ENCODE assay signal across 12 cellular contexts in genomic region chr1:9866836-9867235, GRCh38. TPM values are rescaled to one million over a fixed set of nuclear protein-coding genes. Genes with fewer than 3 reads are reported as not detected.
A peak's percentile ranks its signal among the peaks of the same experiment; 100 is the strongest.
DNase-seq lines count a peak whose midpoint lies in the region; ATAC-seq, FAIRE-seq and TF ChIP-seq lines count a peak whose summit lies in the region.
"Had no signal": no experiment of that assay in that cellular context is flagged by ENCODE, and none has a peak within 500 bp of the region (broad histone marks: within the 10 kb centered on the region; RNA-seq: fewer than 3 reads in every experiment).

No MANE protein-coding gene starts in this region.

- peak overlapping the region; percentile 57 for H3K27ac Mint-ChIP-seq in activated T-cell treated with anti-CD3 and anti-CD28 coated beads, Interleukin-2, amount 50 U/mL, for 24 hours
- no peak overlapping the region for H3K27ac Mint-ChIP-seq in activated T-cell treated with anti-CD3 and anti-CD28 coated beads, Interleukin-2, amount 50 U/mL, for 72 hours
- no peak overlapping the region for H3K27ac Mint-ChIP-seq in neural progenitor cell

- H3K4me1 ChIP-seq in OCI-LY1 (ENCODE audit: insufficient read depth, low read length, severe bottlenecking) (peaks cover 51% of the 10 kb centered on the region), neural progenitor cell (no peaks in the 10 kb centered on the region), right cardiac atrium (ENCODE audit: control insufficient read depth, insufficient read depth, low read length) (no peaks in the 10 kb centered on the region)

- intact Hi-C loops in right cardiac atrium (cut with DNase I), result loop anchor here (2.0 to 10.0 kb wide), 8 partner anchors 82 to 242 kb away; no protein-coding TSS in a partner anchor

- 87% methylated on average over 6 of the region's 6 CpGs for WGBS in right cardiac atrium

- H2AFZ ChIP-seq in OCI-LY1 (ENCODE audit: low read length) (no peak overlapping the region), neural progenitor cell (replicated peaks) (no peak overlapping the region)
- H2AFZ ChIP-seq: GM23248 had no signal

- no peaks in the 10 kb centered on the region for H3K79me2 ChIP-seq in OCI-LY1 (ENCODE audit: insufficient read depth, low read length)
- no peaks in the 10 kb centered on the region for H3K79me2 ChIP-seq in neural progenitor cell (ENCODE audit: low read depth)

- H3K27ac ChIP-seq in OCI-LY1 (ENCODE audit: low read depth, low read length, poor library complexity, severe bottlenecking), result peak overlapping the region; percentile 89
- no peak overlapping the region for H3K27ac ChIP-seq in neural progenitor cell
- no peak overlapping the region for H3K27ac ChIP-seq in right cardiac atrium (ENCODE audit: low read length)
- H3K27ac ChIP-seq: GM23248, SJCRH30 had no signal

- H3K27me3 ChIP-seq in OCI-LY1 (ENCODE audit: insufficient read depth, low read length) (no peaks in the 10 kb centered on the region), bronchial epithelial cell (ENCODE audit: control insufficient read depth, insufficient read depth, low read length) (no peaks in the 10 kb centered on the region), neural progenitor cell (no peaks in the 10 kb centered on the region), right cardiac atrium (ENCODE audit: control insufficient read depth, insufficient read depth) (no peaks in the 10 kb centered on the region)
- H3K27me3 ChIP-seq: SJCRH30 had no signal

- no peaks in the 10 kb centered on the region for H3K36me3 ChIP-seq in OCI-LY1 (ENCODE audit: insufficient read depth, low read length)
- H3K36me3 ChIP-seq in bronchial epithelial cell (ENCODE audit: control insufficient read depth, insufficient read depth, low read length), result peaks cover 15% of the 10 kb centered on the region
- no peaks in the 10 kb centered on the region for H3K36me3 ChIP-seq in neural progenitor cell
- H3K36me3 ChIP-seq: SJCRH30 had no signal

- H3K9me3 ChIP-seq in OCI-LY1 (ENCODE audit: low read length) (no peaks in the 10 kb centered on the region), neural progenitor cell (ENCODE audit: low read depth) (no peaks in the 10 kb centered on the region), right cardiac atrium (ENCODE audit: control insufficient read depth, low read length) (no peaks in the 10 kb centered on the region)
- H3K9me3 ChIP-seq: SJCRH30 had no signal

- H3K4me3 ChIP-seq in OCI-LY1 (ENCODE audit: low read depth, low read length, poor library complexity, severe bottlenecking) (no peak overlapping the region), bronchial epithelial cell (ENCODE audit: low read depth, low read length) (no peak overlapping the region), neural progenitor cell (no peak overlapping the region), right cardiac atrium (ENCODE audit: low read length) (no peak overlapping the region)
- H3K4me3 ChIP-seq: GM23248, SJCRH30 had no signal

- peak; percentile 23 for FAIRE-seq in bronchial epithelial cell (lab: Jason Lieb, UNC)
- FAIRE-seq: A204.1 had no signal

- H3F3A ChIP-seq in OCI-LY1 (ENCODE audit: insufficient read depth, low read length), result no peaks in the 10 kb centered on the region
- peaks cover 10% of the 10 kb centered on the region for H3F3A ChIP-seq in neural progenitor cell (ENCODE audit: low read depth)

- no peak overlapping the region for H3K9ac ChIP-seq in OCI-LY1 (ENCODE audit: low read length)
- no peak overlapping the region for H3K9ac ChIP-seq in neural progenitor cell
- H3K9ac ChIP-seq: GM23248 had no signal

- H3K4me1 Mint-ChIP-seq in activated T-cell treated with anti-CD3 and anti-CD28 coated beads, Interleukin-2, amount 50 U/mL, for 24 hours (ENCODE audit: low read depth), result peaks cover 2% of the 10 kb centered on the region
- no peaks in the 10 kb centered on the region for H3K4me1 Mint-ChIP-seq in activated T-cell treated with anti-CD3 and anti-CD28 coated beads, Interleukin-2, amount 50 U/mL, for 72 hours (ENCODE audit: low read depth)
- peaks cover 10% of the 10 kb centered on the region for H3K4me1 Mint-ChIP-seq in neural progenitor cell

- TF ChIP-seq CTCF in OCI-LY1 (IDR thresholded peaks at IDR 0.05; ENCODE audit: low read length) (no peak), bronchial epithelial cell (IDR thresholded peaks at IDR 0.05; ENCODE audit: insufficient read depth, low read length, severe bottlenecking) (no peak), neural progenitor cell (IDR thresholded peaks at IDR 0.05) (no peak)

- H3K9me3 Mint-ChIP-seq in activated T-cell treated with anti-CD3 and anti-CD28 coated beads, Interleukin-2, amount 50 U/mL, for 24 hours, result no peaks in the 10 kb centered on the region
- H3K9me3 Mint-ChIP-seq in activated T-cell treated with anti-CD3 and anti-CD28 coated beads, Interleukin-2, amount 50 U/mL, for 72 hours, result no peaks in the 10 kb centered on the region
- H3K9me3 Mint-ChIP-seq in neural progenitor cell, result no peaks in the 10 kb centered on the region
- H3K9me3 Mint-ChIP-seq: CD4-positive, CD25-positive, alpha-beta regulatory T cell had no signal

- peaks cover 2% of the 10 kb centered on the region for H3K36me3 Mint-ChIP-seq in activated T-cell treated with anti-CD3 and anti-CD28 coated beads, Interleukin-2, amount 50 U/mL, for 24 hours (ENCODE audit: low read depth)
- H3K36me3 Mint-ChIP-seq in activated T-cell treated with anti-CD3 and anti-CD28 coated beads, Interleukin-2, amount 50 U/mL, for 72 hours (ENCODE audit: insufficient read depth in 2 of 2), result no peaks in the 10 kb centered on the region
- H3K36me3 Mint-ChIP-seq in neural progenitor cell, result no peaks in the 10 kb centered on the region

- H3K4me3 Mint-ChIP-seq in activated T-cell treated with anti-CD3 and anti-CD28 coated beads, Interleukin-2, amount 50 U/mL, for 24 hours, result no peak overlapping the region
- no peak overlapping the region for H3K4me3 Mint-ChIP-seq in activated T-cell treated with anti-CD3 and anti-CD28 coated beads, Interleukin-2, amount 50 U/mL, for 72 hours
- peak overlapping the region; percentile 7 for H3K4me3 Mint-ChIP-seq in neural progenitor cell
- H3K4me3 Mint-ChIP-seq: CD4-positive, CD25-positive, alpha-beta regulatory T cell had no signal

- no peak for DNase-seq in activated T-cell treated with anti-CD3 and anti-CD28 coated beads, Interleukin-2, amount 50 U/mL, for 24 hours
- no peak for DNase-seq in activated T-cell treated with anti-CD3 and anti-CD28 coated beads, Interleukin-2, amount 50 U/mL, for 72 hours
- DNase-seq in bronchial epithelial cell (ENCODE audit: low read depth) (no peak), neural progenitor cell (ENCODE audit: low spot score) (no peak), foreskin melanocyte (no peak), NCI-H187 treated with DMSO at 0.1 percent for 48 hours (lab: John Stamatoyannopoulos, UW) (no peak), right cardiac atrium (no peak)

- ATAC-seq in activated T-cell treated with anti-CD3 and anti-CD28 coated beads, Interleukin-2, amount 50 U/mL, for 72 hours (replicated peaks in 1 of 2), result no peak
- no peak for ATAC-seq in right cardiac atrium

- H3K27me3 Mint-ChIP-seq in activated T-cell treated with anti-CD3 and anti-CD28 coated beads, Interleukin-2, amount 50 U/mL, for 24 hours, result no peaks in the 10 kb centered on the region
- H3K27me3 Mint-ChIP-seq in activated T-cell treated with anti-CD3 and anti-CD28 coated beads, Interleukin-2, amount 50 U/mL, for 72 hours (ENCODE audit: low read depth), result no peaks in the 10 kb centered on the region
- H3K27me3 Mint-ChIP-seq in neural progenitor cell (ENCODE audit: insufficient read depth, low read depth), result peaks cover 2% of the 10 kb centered on the region
- H3K27me3 Mint-ChIP-seq: CD4-positive, CD25-positive, alpha-beta regulatory T cell had no signal

- H3K9me2 ChIP-seq in OCI-LY1 (ENCODE audit: low read depth, low read length), result no peaks in the 10 kb centered on the region

- no peaks in the 10 kb centered on the region for H4K20me1 ChIP-seq in OCI-LY1 (ENCODE audit: insufficient read depth, low read length)
- H4K20me1 ChIP-seq in neural progenitor cell (ENCODE audit: low read depth), result peaks cover 5% of the 10 kb centered on the region

- H3K4me2 ChIP-seq in OCI-LY1 (ENCODE audit: low read length), result no peak overlapping the region
- no peak overlapping the region for H3K4me2 ChIP-seq in neural progenitor cell

RNA-seq across cellular contexts. Expression of gene CLSTN1, which starts 43.1 kb away (rescaled TPM):
- total RNA-seq in activated T-cell treated with anti-CD3 and anti-CD28 coated beads, Interleukin-2, amount 50 U/mL, for 72 hours, result 10 to 100 TPM; 31.7 to 34.1 TPM
- total RNA-seq in bronchial epithelial cell (131 and 142 TPM in 2 replicates), neural progenitor cell (ENCODE audit: low replicate concordance) (75.4 and 112 TPM in 2 replicates), right cardiac atrium (10 to 100 TPM; 67.1 to 72.1 (median 70.0) TPM)
- 51.4 TPM for polyA plus RNA-seq in right cardiac atrium

RNA-seq across cellular contexts. Expression of gene CTNNBIP1, which starts 43.2 kb away (rescaled TPM):
- 10 to 100 TPM; 16.3 to 21.6 TPM for total RNA-seq in activated T-cell treated with anti-CD3 and anti-CD28 coated beads, Interleukin-2, amount 50 U/mL, for 72 hours
- total RNA-seq in bronchial epithelial cell, result 107 and 181 TPM in 2 replicates
- total RNA-seq in neural progenitor cell (ENCODE audit: low replicate concordance), result 68.8 and 96.0 TPM in 2 replicates
- total RNA-seq in right cardiac atrium, result 10 to 100 TPM; 39.0 to 71.8 (median 53.2) TPM
- 31.9 TPM for polyA plus RNA-seq in right cardiac atrium
